In genomic region chr1:118918940-118919259, GRCh38 we compare ENCODE assay signal across 20 cellular contexts.
"Had no signal": no experiment of that assay in that cellular context is flagged by ENCODE, and none has a peak within 500 bp of the region (broad histone marks: within the 10 kb centered on the region; RNA-seq: fewer than 3 reads in every experiment).

No MANE protein-coding gene starts in this region.

- H3K9me3 ChIP-seq: ascending aorta, breast epithelium, thyroid gland had no signal

- H2AFZ ChIP-seq: parathyroid adenoma had no signal

- ATAC-seq: activated CD4-positive, alpha-beta T cell treated with anti-CD3 and anti-CD28 coated beads for 36 hours; activated CD8-positive, alpha-beta memory T cell treated with anti-CD3 and anti-CD28 coated beads, Interleukin-2, amount 10 ng/mL, durations not matched to agents 7 days and 5 days; left ventricle myocardium superior; naive thymus-derived CD8-positive, alpha-beta T cell had no signal

- H3K9ac ChIP-seq: parathyroid adenoma had no signal

- H3K27me3 Mint-ChIP-seq: activated CD4-positive, alpha-beta memory T cell treated with anti-CD3 and anti-CD28 coated beads for 36 hours; activated CD8-positive, alpha-beta memory T cell treated with anti-CD3 and anti-CD28 coated beads, Interleukin-2, amount 10 ng/mL, durations not matched to agents 7 days and 5 days; activated naive CD4-positive, alpha-beta T cell treated with anti-CD3 and anti-CD28 coated beads, Interleukin-2, amount 10 ng/mL, durations not matched to agents 7 days and 5 days; dendritic cell treated with granulocyte-macrophage colony-stimulating factor and Interleukin-4, amounts not matched to agents 40 ng/mL and 50 ng/mL, for 4 days had no signal

- H3K27me3 ChIP-seq: ascending aorta, breast epithelium, thyroid gland had no signal

- H3K27ac Mint-ChIP-seq: activated CD4-positive, alpha-beta memory T cell treated with anti-CD3 and anti-CD28 coated beads for 36 hours; activated CD4-positive, alpha-beta T cell treated with anti-CD3 and anti-CD28 coated beads for 36 hours; activated CD8-positive, alpha-beta memory T cell treated with anti-CD3 and anti-CD28 coated beads, Interleukin-2, amount 10 ng/mL, durations not matched to agents 7 days and 5 days; activated naive CD4-positive, alpha-beta T cell treated with anti-CD3 and anti-CD28 coated beads, Interleukin-2, amount 10 ng/mL, durations not matched to agents 7 days and 5 days; dendritic cell treated with granulocyte-macrophage colony-stimulating factor and Interleukin-4, amounts not matched to agents 40 ng/mL and 50 ng/mL, for 4 days; naive thymus-derived CD8-positive, alpha-beta T cell; stimulated activated naive B cell treated with anti-CD40 and anti-IgM and Interleukin-4, amounts not matched to agents 10 μg/mL and 1 μg/mL and 100 μg/mL, for 72 hours had no signal

- H3K4me3 Mint-ChIP-seq: activated CD4-positive, alpha-beta memory T cell treated with anti-CD3 and anti-CD28 coated beads for 36 hours; activated CD4-positive, alpha-beta T cell treated with anti-CD3 and anti-CD28 coated beads for 36 hours; activated CD8-positive, alpha-beta memory T cell treated with anti-CD3 and anti-CD28 coated beads, Interleukin-2, amount 10 ng/mL, durations not matched to agents 7 days and 5 days; activated naive CD4-positive, alpha-beta T cell treated with anti-CD3 and anti-CD28 coated beads, Interleukin-2, amount 10 ng/mL, durations not matched to agents 7 days and 5 days; dendritic cell treated with granulocyte-macrophage colony-stimulating factor and Interleukin-4, amounts not matched to agents 40 ng/mL and 50 ng/mL, for 4 days; naive thymus-derived CD8-positive, alpha-beta T cell; stimulated activated naive B cell treated with anti-CD40 and anti-IgM and Interleukin-4, amounts not matched to agents 10 μg/mL and 1 μg/mL and 100 μg/mL, for 72 hours had no signal

- H3K27ac ChIP-seq: ascending aorta, breast epithelium, parathyroid adenoma, thyroid gland, WERI-Rb-1 had no signal

- DNase-seq: activated CD4-positive, alpha-beta memory T cell treated with anti-CD3 and anti-CD28 coated beads for 36 hours; activated CD4-positive, alpha-beta T cell treated with anti-CD3 and anti-CD28 coated beads for 36 hours; activated CD8-positive, alpha-beta memory T cell treated with anti-CD3 and anti-CD28 coated beads, Interleukin-2, amount 10 ng/mL, durations not matched to agents 7 days and 5 days; activated naive CD4-positive, alpha-beta T cell treated with anti-CD3 and anti-CD28 coated beads, Interleukin-2, amount 10 ng/mL, durations not matched to agents 7 days and 5 days; activated T-cell treated with anti-CD3 and anti-CD28 coated beads, Interleukin-2, amount 50 U/mL, for 1 hour; effector memory CD4-positive, alpha-beta T cell; foreskin fibroblast; hypothalamus; left ventricle myocardium superior; mesenchymal stem cell; naive thymus-derived CD8-positive, alpha-beta T cell; stimulated activated CD4-positive, alpha-beta T cell treated with anti-CD3 and anti-CD28 coated beads, Interleukin-12 subunit alpha, Interleukin-12 subunit beta, amount 100 ng/mL, for 4 hours; stimulated activated CD4-positive, alpha-beta T cell treated with anti-CD3 and anti-CD28 coated beads, Interleukin-2, amount 100 ng/mL, for 24 hours; stimulated activated naive B cell treated with anti-CD40 and anti-IgM and Interleukin-4, amounts not matched to agents 10 μg/mL and 1 μg/mL and 100 μg/mL, for 72 hours; thyroid gland; WERI-Rb-1 had no signal

- H3K79me2 ChIP-seq: parathyroid adenoma had no signal

- H3K36me3 Mint-ChIP-seq: activated CD4-positive, alpha-beta memory T cell treated with anti-CD3 and anti-CD28 coated beads for 36 hours; activated CD8-positive, alpha-beta memory T cell treated with anti-CD3 and anti-CD28 coated beads, Interleukin-2, amount 10 ng/mL, durations not matched to agents 7 days and 5 days; activated naive CD4-positive, alpha-beta T cell treated with anti-CD3 and anti-CD28 coated beads, Interleukin-2, amount 10 ng/mL, durations not matched to agents 7 days and 5 days; naive thymus-derived CD8-positive, alpha-beta T cell; stimulated activated naive B cell treated with anti-CD40 and anti-IgM and Interleukin-4, amounts not matched to agents 10 μg/mL and 1 μg/mL and 100 μg/mL, for 72 hours had no signal

- H3K4me1 Mint-ChIP-seq: activated CD4-positive, alpha-beta T cell treated with anti-CD3 and anti-CD28 coated beads for 36 hours; activated CD8-positive, alpha-beta memory T cell treated with anti-CD3 and anti-CD28 coated beads, Interleukin-2, amount 10 ng/mL, durations not matched to agents 7 days and 5 days; activated naive CD4-positive, alpha-beta T cell treated with anti-CD3 and anti-CD28 coated beads, Interleukin-2, amount 10 ng/mL, durations not matched to agents 7 days and 5 days; naive thymus-derived CD8-positive, alpha-beta T cell had no signal

- H3K4me3 ChIP-seq: ascending aorta, breast epithelium, thyroid gland had no signal

- H3K4me1 ChIP-seq: ascending aorta, breast epithelium, parathyroid adenoma, thyroid gland had no signal

- H3K36me3 ChIP-seq: ascending aorta, breast epithelium, thyroid gland, WERI-Rb-1 had no signal

- H3K9me3 Mint-ChIP-seq: activated CD4-positive, alpha-beta memory T cell treated with anti-CD3 and anti-CD28 coated beads for 36 hours; activated naive CD4-positive, alpha-beta T cell treated with anti-CD3 and anti-CD28 coated beads, Interleukin-2, amount 10 ng/mL, durations not matched to agents 7 days and 5 days; stimulated activated naive B cell treated with anti-CD40 and anti-IgM and Interleukin-4, amounts not matched to agents 10 μg/mL and 1 μg/mL and 100 μg/mL, for 72 hours had no signal
